Comparison of ENCODE assay signal across 1 cellular context in genomic region chr10:12264204-12264908, GRCh38.
A peak's percentile ranks its signal among the peaks of the same experiment; 100 is the strongest.
TF ChIP-seq lines count a peak whose summit lies in the region.

No MANE protein-coding gene starts in this region.

TF ChIP-seq in K562, 482 proteins besides CTCF, POLR2A, EP300 and RAD21 (continued from another document):
- TF ChIP-seq, protein P1, sequence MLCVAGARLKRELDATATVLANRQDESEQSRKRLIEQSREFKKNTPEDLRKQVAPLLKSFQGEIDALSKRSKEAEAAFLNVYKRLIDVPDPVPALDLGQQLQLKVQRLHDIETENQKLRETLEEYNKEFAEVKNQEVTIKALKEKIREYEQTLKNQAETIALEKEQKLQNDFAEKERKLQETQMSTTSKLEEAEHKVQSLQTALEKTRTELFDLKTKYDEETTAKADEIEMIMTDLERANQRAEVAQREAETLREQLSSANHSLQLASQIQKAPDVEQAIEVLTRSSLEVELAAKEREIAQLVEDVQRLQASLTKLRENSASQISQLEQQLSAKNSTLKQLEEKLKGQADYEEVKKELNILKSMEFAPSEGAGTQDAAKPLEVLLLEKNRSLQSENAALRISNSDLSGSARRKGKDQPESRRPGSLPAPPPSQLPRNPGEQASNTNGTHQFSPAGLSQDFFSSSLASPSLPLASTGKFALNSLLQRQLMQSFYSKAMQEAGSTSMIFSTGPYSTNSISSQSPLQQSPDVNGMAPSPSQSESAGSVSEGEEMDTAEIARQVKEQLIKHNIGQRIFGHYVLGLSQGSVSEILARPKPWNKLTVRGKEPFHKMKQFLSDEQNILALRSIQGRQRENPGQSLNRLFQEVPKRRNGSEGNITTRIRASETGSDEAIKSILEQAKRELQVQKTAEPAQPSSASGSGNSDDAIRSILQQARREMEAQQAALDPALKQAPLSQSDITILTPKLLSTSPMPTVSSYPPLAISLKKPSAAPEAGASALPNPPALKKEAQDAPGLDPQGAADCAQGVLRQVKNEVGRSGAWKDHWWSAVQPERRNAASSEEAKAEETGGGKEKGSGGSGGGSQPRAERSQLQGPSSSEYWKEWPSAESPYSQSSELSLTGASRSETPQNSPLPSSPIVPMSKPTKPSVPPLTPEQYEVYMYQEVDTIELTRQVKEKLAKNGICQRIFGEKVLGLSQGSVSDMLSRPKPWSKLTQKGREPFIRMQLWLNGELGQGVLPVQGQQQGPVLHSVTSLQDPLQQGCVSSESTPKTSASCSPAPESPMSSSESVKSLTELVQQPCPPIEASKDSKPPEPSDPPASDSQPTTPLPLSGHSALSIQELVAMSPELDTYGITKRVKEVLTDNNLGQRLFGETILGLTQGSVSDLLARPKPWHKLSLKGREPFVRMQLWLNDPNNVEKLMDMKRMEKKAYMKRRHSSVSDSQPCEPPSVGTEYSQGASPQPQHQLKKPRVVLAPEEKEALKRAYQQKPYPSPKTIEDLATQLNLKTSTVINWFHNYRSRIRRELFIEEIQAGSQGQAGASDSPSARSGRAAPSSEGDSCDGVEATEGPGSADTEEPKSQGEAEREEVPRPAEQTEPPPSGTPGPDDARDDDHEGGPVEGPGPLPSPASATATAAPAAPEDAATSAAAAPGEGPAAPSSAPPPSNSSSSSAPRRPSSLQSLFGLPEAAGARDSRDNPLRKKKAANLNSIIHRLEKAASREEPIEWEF (CRISPR knock-in tag; IDR thresholded peaks at IDR 0.05) = no peak
- TF ChIP-seq ETS1 (conservative IDR thresholded peaks at IDR 0.05; ENCODE audit: control insufficient read depth, low read depth, low read length) = no peak
- TF ChIP-seq HSF4 (CRISPR knock-in tag; IDR thresholded peaks at IDR 0.05; ENCODE audit: borderline replicate concordance) = no peak
- TF ChIP-seq, protein P2, sequence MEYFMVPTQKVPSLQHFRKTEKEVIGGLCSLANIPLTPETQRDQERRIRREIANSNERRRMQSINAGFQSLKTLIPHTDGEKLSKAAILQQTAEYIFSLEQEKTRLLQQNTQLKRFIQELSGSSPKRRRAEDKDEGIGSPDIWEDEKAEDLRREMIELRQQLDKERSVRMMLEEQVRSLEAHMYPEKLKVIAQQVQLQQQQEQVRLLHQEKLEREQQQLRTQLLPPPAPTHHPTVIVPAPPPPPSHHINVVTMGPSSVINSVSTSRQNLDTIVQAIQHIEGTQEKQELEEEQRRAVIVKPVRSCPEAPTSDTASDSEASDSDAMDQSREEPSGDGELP (CRISPR knock-in tag; IDR thresholded peaks at IDR 0.05; ENCODE audit: borderline replicate concordance) = peak; percentile 73
- TF ChIP-seq NRF1 (conservative IDR thresholded peaks at IDR 0.05 in 1 of 2, IDR thresholded peaks at IDR 0.05 in 1 of 2) = 0 out of 4 replicates have a peak, but pooled peaks of 1 of the 2 experiments have one; percentile 22
- no peak for TF ChIP-seq HNRNPK (IDR thresholded peaks at IDR 0.05; ENCODE audit: low read depth, low read length, poor library complexity, severe bottlenecking)
- peak; percentile 58 for TF ChIP-seq ZFX (CRISPR knock-in tag; IDR thresholded peaks at IDR 0.05)
- TF ChIP-seq MNT (conservative IDR thresholded peaks at IDR 0.05) = peak in 1 of 2 experiments; percentile 56; a peak in 3 of 4 replicates
- TF ChIP-seq NR1H2 (CRISPR knock-in tag; IDR thresholded peaks at IDR 0.05) = no peak
TF ChIP-seq in K562: peak in this region for 43.
